1 cellular context compared by ENCODE assay signal in genomic region chr4:48340905-48341775, GRCh38.
TF ChIP-seq lines count a peak whose summit lies in the region.

Gene SLAIN2, plus strand, starts transcription at chr4:48341529. Its CDS starts 211 bp downstream, at chr4:48341740.

TF ChIP-seq in GM12878, 131 proteins besides CTCF, POLR2A, EP300 and RAD21 (continued from another document and continues in another):
- no peak for TF ChIP-seq ELK1 (IDR thresholded peaks at IDR 0.05; ENCODE audit: low read depth, low read length)
- no peak; the same call in 1 of the 2 replicates for TF ChIP-seq HCFC1 (IDR thresholded peaks at IDR 0.05; ENCODE audit: low read length)
- no peak for TF ChIP-seq NFXL1 (IDR thresholded peaks at IDR 0.05; ENCODE audit: borderline replicate concordance)
- TF ChIP-seq KDM1A (IDR thresholded peaks at IDR 0.05; ENCODE audit: borderline replicate concordance), result no peak
- peak; percentile 61; the same call in 1 of the 2 replicates for TF ChIP-seq ZBTB40 (IDR thresholded peaks at IDR 0.05; ENCODE audit: borderline replicate concordance)
- no peak for TF ChIP-seq RBBP5 (conservative IDR thresholded peaks at IDR 0.05)
- no peak for TF ChIP-seq CEBPB (IDR thresholded peaks at IDR 0.05; ENCODE audit: borderline replicate concordance in 1 of 2, low read depth in 2 of 2, low read length in 2 of 2)
- no peak for TF ChIP-seq E2F4 (IDR thresholded peaks at IDR 0.05; ENCODE audit: low read depth, low read length)
- TF ChIP-seq TCF12 (IDR thresholded peaks at IDR 0.05; ENCODE audit: low read depth, low read length), result peak; percentile 24; the same call in 1 of the 2 replicates
- no peak for TF ChIP-seq ZSCAN29 (IDR thresholded peaks at IDR 0.05)
- TF ChIP-seq ZNF274 (IDR thresholded peaks at IDR 0.05; ENCODE audit: insufficient read depth, insufficient read length), result no peak
- no peak for TF ChIP-seq ZNF217 (IDR thresholded peaks at IDR 0.05)
- 0 out of 2 replicates have a peak, but pooled peaks have one; percentile 59 for TF ChIP-seq MTA2 (IDR thresholded peaks at IDR 0.05; ENCODE audit: low read depth)
- peak; percentile 19 for TF ChIP-seq RELA (IDR thresholded peaks at IDR 0.05; ENCODE audit: borderline replicate concordance, partially characterized antibody)
- TF ChIP-seq MYC (IDR thresholded peaks at IDR 0.05; ENCODE audit: insufficient read depth, insufficient read length, insufficient replicate concordance, low read length, severe bottlenecking), result no peak
- no peak for TF ChIP-seq HSF1 (IDR thresholded peaks at IDR 0.05; ENCODE audit: low read depth, low read length)
- peak; percentile 95 for TF ChIP-seq YY1 (IDR thresholded peaks at IDR 0.05; ENCODE audit: low read depth, low read length)
- no peak for TF ChIP-seq JUND (IDR thresholded peaks at IDR 0.05; ENCODE audit: low read depth, low read length)
- TF ChIP-seq RUNX3 (IDR thresholded peaks at IDR 0.05; ENCODE audit: low read length), result peak; percentile 3; the same call in 1 of the 2 replicates
- TF ChIP-seq TCF3 (IDR thresholded peaks at IDR 0.05; ENCODE audit: borderline replicate concordance, insufficient read depth, low read depth, low read length), result no peak
- peak; percentile 6 for TF ChIP-seq E4F1 (IDR thresholded peaks at IDR 0.05; ENCODE audit: borderline replicate concordance, partially characterized antibody)
- TF ChIP-seq USF2 (IDR thresholded peaks at IDR 0.05; ENCODE audit: borderline replicate concordance, low read depth, low read length), result no peak
- TF ChIP-seq NR2C1 (IDR thresholded peaks at IDR 0.05), result peak; percentile 51; the same call in 1 of the 2 replicates
- TF ChIP-seq SIN3A (IDR thresholded peaks at IDR 0.05; ENCODE audit: low read depth, low read length), result peak; percentile 58; the same call in 1 of the 2 replicates
- no peak for TF ChIP-seq JUNB (IDR thresholded peaks at IDR 0.05)
- TF ChIP-seq EED (IDR thresholded peaks at IDR 0.05; ENCODE audit: low read depth), result no peak; the same call in 1 of the 2 replicates
- TF ChIP-seq IRF3 (IDR thresholded peaks at IDR 0.05), result no peak
- TF ChIP-seq MEF2A (IDR thresholded peaks at IDR 0.05; ENCODE audit: insufficient read depth, low read depth, low read length), result no peak
- TF ChIP-seq MXI1 (IDR thresholded peaks at IDR 0.05; ENCODE audit: low read depth, low read length), result peak; percentile 81
- TF ChIP-seq HDGF (IDR thresholded peaks at IDR 0.05), result peak; percentile 83; the same call in 1 of the 2 replicates
- peak; percentile 44; the same call in 1 of the 2 replicates for TF ChIP-seq IKZF1 (conservative IDR thresholded peaks at IDR 0.05)
- TF ChIP-seq BRCA1 (IDR thresholded peaks at IDR 0.05; ENCODE audit: low read depth, low read length), result no peak
- peak; percentile 32; the same call in 1 of the 2 replicates for TF ChIP-seq ZNF687 (IDR thresholded peaks at IDR 0.05)
- TF ChIP-seq SPI1 (IDR thresholded peaks at IDR 0.05; ENCODE audit: borderline replicate concordance, insufficient read depth, low read depth, low read length), result no peak
- TF ChIP-seq ZBED1 (IDR thresholded peaks at IDR 0.05; ENCODE audit: borderline replicate concordance), result no peak
- TF ChIP-seq PML (IDR thresholded peaks at IDR 0.05; ENCODE audit: low read length), result peak; percentile 64; the same call in 1 of the 2 replicates
- no peak for TF ChIP-seq ATF2 (IDR thresholded peaks at IDR 0.05; ENCODE audit: low read length)
